ENCODE assay signal across 13 cellular contexts in genomic region chr7:133746847-133747246, GRCh38.
"Had no signal": no experiment of that assay in that cellular context is flagged by ENCODE, and none has a peak within 500 bp of the region (broad histone marks: within the 10 kb centered on the region; RNA-seq: fewer than 3 reads in every experiment).

No MANE protein-coding gene starts in this region.

- H3K4me3 Mint-ChIP-seq: nephron had no signal

- H3K36me3 ChIP-seq: cardiac muscle cell, gastrocnemius medialis, heart right ventricle, transverse colon had no signal

- H3K9me3 ChIP-seq: gastrocnemius medialis, heart right ventricle, transverse colon had no signal

- H3K27ac Mint-ChIP-seq: nephron had no signal

- ATAC-seq: activated CD4-positive, CD25-positive, alpha-beta regulatory T cell treated with anti-CD3 and anti-CD28 coated beads, Interleukin-2, amount 50 U/mL, for 24 hours; gastrocnemius medialis; heart right ventricle; right cardiac atrium; stimulated activated naive CD8-positive, alpha-beta T cell treated with anti-CD3 and anti-CD28 coated beads, Interleukin-15, Interleukin-2, amounts not matched to agents 100 U/mL and 50 U/mL, for 24 hours had no signal

- DNase-seq: activated naive CD4-positive, alpha-beta T cell; activated T-cell treated with anti-CD3 and anti-CD28 coated beads for 4 hours; anterior cingulate cortex; gastrocnemius medialis; heart right ventricle; kidney; nucleus accumbens; right cardiac atrium; stimulated activated naive CD8-positive, alpha-beta T cell treated with anti-CD3 and anti-CD28 coated beads, Interleukin-15, Interleukin-2, amounts not matched to agents 100 U/mL and 50 U/mL, for 24 hours; transverse colon had no signal

- H3K4me1 ChIP-seq: heart right ventricle, transverse colon had no signal

- H3K27ac ChIP-seq: cardiac muscle cell, gastrocnemius medialis, heart right ventricle, transverse colon had no signal

- H3K4me3 ChIP-seq: cardiac muscle cell, gastrocnemius medialis, heart right ventricle, transverse colon had no signal

- H3K27me3 ChIP-seq: cardiac muscle cell, gastrocnemius medialis, heart right ventricle, transverse colon had no signal

- H3K9me3 Mint-ChIP-seq: nephron had no signal
